Comparison of ENCODE assay signal across 8 cellular contexts in genomic region chr6:28225056-28225834, GRCh38. TPM values are rescaled to one million over a fixed set of nuclear protein-coding genes. Genes with fewer than 3 reads are reported as not detected.
DNase-seq lines count a peak whose midpoint lies in the region; ATAC-seq and TF ChIP-seq lines count a peak whose summit lies in the region.

TSS of gene ZSCAN9 (plus strand) at chr6:28225275. CDS start at chr6:28227085, 1,810 bp downstream.

- TF ChIP-seq EP300 in Ishikawa (IDR thresholded peaks at IDR 0.05; ENCODE audit: borderline replicate concordance), result no peak; the same call in 1 of the 2 replicates

- DNase-seq in G401 (ENCODE audit: low spot score) (peak; percentile 94), PC-3 (peak; percentile 93), amniotic stem cell (lab: John Stamatoyannopoulos, UW) (peak; percentile 60), heart left ventricle (peak; percentile 85 to 92 (median 89)), osteocyte (ENCODE audit: extremely low spot score, unreplicated experiment) (peak; percentile 88)

- H3K9me3 ChIP-seq in PC-3 (ENCODE audit: low read length) (no peaks in the 10 kb centered on the region), heart left ventricle (no peaks in the 10 kb centered on the region)

- intact Hi-C loops in PC-3 (cut with micrococcal nuclease), result loop anchor here (1.0 to 5.0 kb wide), 4 partner anchors 27 to 129 kb away; partner anchors contain the start of genes ZKSCAN4 and ZSCAN31
- intact Hi-C loops in heart left ventricle (cut with DNase I), result loop anchor here in 3 of 10 donors (2.0 to 10.0 kb wide), 5 partner anchors 28 to 144 kb away; partner anchors contain the start of genes ZKSCAN8 (in 2 of the 3), PGBD1 (in 1 of the 3), ZKSCAN4 (in 1 of the 3) and ZNF165 (in 1 of the 3)

- H3K4me1 Mint-ChIP-seq in osteocyte (ENCODE audit: unreplicated experiment), result peaks cover 14% of the 10 kb centered on the region

- no peaks in the 10 kb centered on the region for H3K9me3 Mint-ChIP-seq in osteocyte (ENCODE audit: unreplicated experiment)

- no peaks in the 10 kb centered on the region for H3F3A ChIP-seq in PC-3 (ENCODE audit: low read length, unreplicated experiment)

- 0 to 1% (median 1%) methylated on average over 42 to 45 of the region's 45 CpGs for WGBS in heart left ventricle, 4 donors

- H3K4me1 ChIP-seq in PC-3 (ENCODE audit: insufficient read depth, low read length) (peaks cover 20% of the 10 kb centered on the region), heart left ventricle (peaks cover 0 to 26% (median 12%) of the 10 kb centered on the region in 12 donors)

- H3K9me2 ChIP-seq in PC-3 (replicated peaks; ENCODE audit: low read length), result no peaks in the 10 kb centered on the region

- H3K36me3 ChIP-seq in PC-3 (ENCODE audit: low read depth, low read length), result peaks cover 24% of the 10 kb centered on the region
- H3K36me3 ChIP-seq in heart left ventricle, result peaks cover 0 to 35% (median 33%) of the 10 kb centered on the region in 9 donors

- H3K79me2 ChIP-seq in PC-3 (ENCODE audit: low read length), result peaks cover 19% of the 10 kb centered on the region

- peak; percentile 75 for ATAC-seq in GM21717 (IDR thresholded peaks at IDR 0.05; ENCODE audit: unreplicated experiment)
- peak; percentile 93 for ATAC-seq in PC-3
- peak; percentile 96 to 99 (median 98) for ATAC-seq in heart left ventricle
- no peak for ATAC-seq in GM18870 (IDR thresholded peaks at IDR 0.05; ENCODE audit: unreplicated experiment)

- H4K20me1 ChIP-seq in PC-3 (ENCODE audit: low read length), result no peaks in the 10 kb centered on the region

- peak within 1 kb of the TSS; percentile 92 for H3K4me3 ChIP-seq in PC-3 (ENCODE audit: low read length)
- H3K4me3 ChIP-seq in heart left ventricle, result peak within 1 kb of the TSS; percentile 70 to 93 (median 78)

- peak within 1 kb of the TSS; percentile 93 for H2AFZ ChIP-seq in PC-3 (ENCODE audit: low read length)

- no peak for TF ChIP-seq RAD21 in Ishikawa (IDR thresholded peaks at IDR 0.05; ENCODE audit: low read depth)

- H3K36me3 Mint-ChIP-seq in osteocyte (ENCODE audit: unreplicated experiment), result peaks cover 28% of the 10 kb centered on the region

- CTCF ChIA-PET in PC-3 (lab: Charles Lee), result no interaction called here

- BruUV-seq in PC-3 (replicated peaks; lab: Mats Ljungman, UMichigan), result TSS peak; percentile 73

- H3K27ac ChIP-seq in PC-3 (ENCODE audit: low read length) (peak within 1 kb of the TSS; percentile 42), heart left ventricle (peak within 1 kb of the TSS; percentile 3 to 87 (median 82))

- peak within 1 kb of the TSS; percentile 84 for H3K4me2 ChIP-seq in PC-3 (ENCODE audit: low read length)

- no peaks in the 10 kb centered on the region for H3K27me3 ChIP-seq in PC-3 (ENCODE audit: low read length)
- H3K27me3 ChIP-seq in heart left ventricle, result peaks cover 0 to 19% (median 7%) of the 10 kb centered on the region in 9 donors

- in situ Hi-C loops in G401 (cut with HindIII; ENCODE audit: low sequenced_read_pairs), result no loop called here

- H3K4me3 Mint-ChIP-seq in osteocyte (ENCODE audit: unreplicated experiment), result peak within 1 kb of the TSS; percentile 93

- peak within 1 kb of the TSS; percentile 81 for H3K9ac ChIP-seq in PC-3 (ENCODE audit: low read length)

- POLR2A ChIA-PET in PC-3 (lab: Charles Lee; ENCODE audit: unreplicated experiment), result no interaction called here

- TF ChIP-seq POLR2A in heart left ventricle (IDR thresholded peaks at IDR 0.05), result no peak

- peak within 1 kb of the TSS; percentile 95 for H3K27ac Mint-ChIP-seq in osteocyte (ENCODE audit: unreplicated experiment)

- peaks cover 26% of the 10 kb centered on the region for H3K27me3 Mint-ChIP-seq in osteocyte (ENCODE audit: unreplicated experiment)

- TF ChIP-seq CTCF in PC-3 (conservative IDR thresholded peaks at IDR 0.05; ENCODE audit: low read depth, low read length) (no peak), heart left ventricle (IDR thresholded peaks at IDR 0.05) (no peak), osteocyte (IDR thresholded peaks at IDR 0.05) (no peak)

TF ChIP-seq in Ishikawa, 13 proteins besides CTCF, POLR2A, EP300 and RAD21:
- TF ChIP-seq TEAD4 (IDR thresholded peaks at IDR 0.05), result peak; percentile 55
- TF ChIP-seq YY1 (IDR thresholded peaks at IDR 0.05; ENCODE audit: low read depth), result peak; percentile 91
- TF ChIP-seq TCF12 (IDR thresholded peaks at IDR 0.05; ENCODE audit: low read depth), result peak; percentile 62; the same call in 1 of the 2 replicates
- TF ChIP-seq CREB1 (IDR thresholded peaks at IDR 0.05; ENCODE audit: low read depth), result no peak
- TF ChIP-seq TAF1 (IDR thresholded peaks at IDR 0.05; ENCODE audit: low read depth), result peak; percentile 87
- TF ChIP-seq USF1 (IDR thresholded peaks at IDR 0.05), result peak; percentile 20; the same call in 1 of the 2 replicates
- TF ChIP-seq MAX (IDR thresholded peaks at IDR 0.05), result peak; percentile 81
- no peak for TF ChIP-seq ZBTB7A (IDR thresholded peaks at IDR 0.05; ENCODE audit: low read depth)

RNA-seq across cellular contexts. Expression of gene ZSCAN9, which starts in this region (rescaled TPM):
- total RNA-seq in G401 (2014; rRNA removed; shearing (Covaris generic)), result 7.3 and 10.1 TPM in 2 replicates
- total RNA-seq in PC-3 (2014; rRNA removed) (10.8 and 11.7 TPM in 2 replicates), heart left ventricle (10 to 100 TPM in 2 of 9 donors, 1 to 10 TPM in 7; 6.8 to 12.6 (median 7.9) TPM), osteocyte (14.9 and 16.7 TPM in 2 replicates)
- 10 to 100 TPM in 1 of 2 donors, 1 to 10 TPM in 1; 5.8 to 10.2 TPM for polyA plus RNA-seq in heart left ventricle
